In genomic region chr6:167079853-167080297, GRCh38 we compare ENCODE assay signal across 8 cellular contexts. TPM values are rescaled to one million over a fixed set of nuclear protein-coding genes. Genes with fewer than 3 reads are reported as not detected.
DNase-seq lines count a peak whose midpoint lies in the region; ATAC-seq, FAIRE-seq and TF ChIP-seq lines count a peak whose summit lies in the region.

No MANE protein-coding gene starts in this region.

- no peaks in the 10 kb centered on the region for H3K27me3 Mint-ChIP-seq in progenitor cell of endocrine pancreas

- FAIRE-seq in GM12891 (lab: Jason Lieb, UNC), result peak; percentile 99

- intact Hi-C loops in vagina (cut with DNase I), result no loop called here

- peaks cover 4% of the 10 kb centered on the region for H3K4me1 Mint-ChIP-seq in progenitor cell of endocrine pancreas (ENCODE audit: low read depth)

- no peak for TF ChIP-seq CTCF in vagina (IDR thresholded peaks at IDR 0.05)
- no peak for TF ChIP-seq CTCF in progenitor cell of endocrine pancreas (IDR thresholded peaks at IDR 0.05; ENCODE audit: unreplicated experiment)

- no peaks in the 10 kb centered on the region for H3K4me1 ChIP-seq in vagina

- no peak overlapping the region for H3K27ac Mint-ChIP-seq in progenitor cell of endocrine pancreas

- H3K4me3 ChIP-seq in vagina, result no peak overlapping the region

- H3K9me3 Mint-ChIP-seq in progenitor cell of endocrine pancreas (ENCODE audit: low read depth), result peaks cover 4% of the 10 kb centered on the region

- ATAC-seq in GM21717 (IDR thresholded peaks at IDR 0.05; ENCODE audit: unreplicated experiment), result peak; percentile 100

- H3K4me3 Mint-ChIP-seq in progenitor cell of endocrine pancreas (ENCODE audit: low read depth), result no peak overlapping the region

- no peaks in the 10 kb centered on the region for H3K36me3 Mint-ChIP-seq in progenitor cell of endocrine pancreas (ENCODE audit: insufficient read depth)

- no peaks in the 10 kb centered on the region for H3K36me3 ChIP-seq in vagina

- TF ChIP-seq POLR2A in GM12891 (IDR thresholded peaks at IDR 0.05; ENCODE audit: low read depth, low read length) (no peak), vagina (IDR thresholded peaks at IDR 0.05) (no peak)

- no peak overlapping the region for H3K27ac ChIP-seq in vagina

- H3K9me3 ChIP-seq in vagina, result no peaks in the 10 kb centered on the region

- no peaks in the 10 kb centered on the region for H3K27me3 ChIP-seq in vagina

- no peak for DNase-seq in GM12891 (ENCODE audit: insufficient read length, low spot score)
- peak; percentile 82 for DNase-seq in NAMALWA (ENCODE audit: low spot score)
- DNase-seq in central memory CD4-positive, alpha-beta T cell, result peak; percentile 69
- DNase-seq in vagina (ENCODE audit: extremely low spot score in 2 of 2), result no peak
- DNase-seq in KBM-7, result no peak
- DNase-seq in progenitor cell of endocrine pancreas (ENCODE audit: low spot score, unreplicated experiment), result no peak
- DNase-seq in DMS53 (lab: John Stamatoyannopoulos, UW), result no peak

- in situ Hi-C loops in KBM-7 (cut with MboI; ENCODE audit: low pct_unique_long_range_greater_than_20kb, low sequenced_read_pairs), result no loop called here

TF ChIP-seq in GM12891, 5 proteins besides CTCF, POLR2A, EP300 and RAD21:
- TF ChIP-seq POLR2AphosphoS5 (IDR thresholded peaks at IDR 0.05; ENCODE audit: low read depth, low read length), result no peak
- TF ChIP-seq TAF1 (IDR thresholded peaks at IDR 0.05; ENCODE audit: low read depth, low read length), result 0 out of 2 replicates have a peak, but pooled peaks have one; percentile 16
- TF ChIP-seq PAX5 (IDR thresholded peaks at IDR 0.05; ENCODE audit: insufficient read depth, low read length, severe bottlenecking), result peak; percentile 50
- peak; percentile 81 for TF ChIP-seq SPI1 (IDR thresholded peaks at IDR 0.05; ENCODE audit: low read depth, low read length)
- TF ChIP-seq POU2F2 (IDR thresholded peaks at IDR 0.05; ENCODE audit: low read depth, low read length), result peak; percentile 57; the same call in 1 of the 2 replicates

RNA-seq across cellular contexts. Expression of gene CCR6, which starts 43.0 kb away (rescaled TPM):
- polyA plus RNA-seq in GM12891 (2012; ENCODE audit: low read depth, missing spikeins), result 2.6 TPM
- 1.2 TPM for total RNA-seq in vagina
- not detected in 2 replicates for total RNA-seq in progenitor cell of endocrine pancreas

Comparison
In these comparisons a context has a peak if more than half of its experiments do, and no peak if none do; other contexts are left out.
1. DNase-seq: peak in NAMALWA (single experiment) and central memory CD4-positive, alpha-beta T cell (single experiment); none in GM12891 (single experiment), vagina (0 of 2), KBM-7 (single experiment), progenitor cell of endocrine pancreas (single experiment) and DMS53 (single experiment).